In genomic region chr9:38686923-38687322, GRCh38 we compare ENCODE assay signal across 13 cellular contexts. TPM values are rescaled to one million over a fixed set of nuclear protein-coding genes. Genes with fewer than 3 reads are reported as not detected.
DNase-seq lines count a peak whose midpoint lies in the region; ATAC-seq and TF ChIP-seq lines count a peak whose summit lies in the region.
"Had no signal": no experiment of that assay in that cellular context is flagged by ENCODE, and none has a peak within 500 bp of the region (broad histone marks: within the 10 kb centered on the region; RNA-seq: fewer than 3 reads in every experiment).

No MANE protein-coding gene starts in this region.

- H3K4me3 Mint-ChIP-seq in activated T-cell treated with anti-CD3 and anti-CD28 coated beads, Interleukin-2, amount 50 U/mL, for 72 hours = peak overlapping the region; percentile 63 to 65
- H3K4me3 Mint-ChIP-seq in brain (no peak overlapping the region), chondrocyte (ENCODE audit: unreplicated experiment) (no peak overlapping the region)
- H3K4me3 Mint-ChIP-seq in stimulated activated memory B cell treated with anti-CD40 and anti-IgM and Interleukin-4, amounts not matched to agents 10 μg/mL and 1 μg/mL and 100 μg/mL, for 72 hours = no peak overlapping the region
- H3K4me3 Mint-ChIP-seq: activated B cell treated with CpG ODN at 0.5 μM for 24 hours, neural crest cell had no signal

- H3K4me1 ChIP-seq in right lobe of liver (no peaks in the 10 kb centered on the region), testis (peaks cover 24% of the 10 kb centered on the region)

- H3K4me3 ChIP-seq in right lobe of liver = peak overlapping the region; percentile 10 to 37 (median 14)
- peak overlapping the region; percentile 15 to 22 for H3K4me3 ChIP-seq in testis

- no peak overlapping the region for H3K27ac ChIP-seq in right lobe of liver
- H3K27ac ChIP-seq in testis = peak overlapping the region; percentile 16 to 58

- H3K36me3 ChIP-seq in right lobe of liver = no peaks in the 10 kb centered on the region
- H3K36me3 ChIP-seq in testis (ENCODE audit: low read depth, missing control alignments) = no peaks in the 10 kb centered on the region

- intact Hi-C loops in right lobe of liver (cut with DNase I) = no loop called here
- intact Hi-C loops in testis (cut with DNase I; ENCODE audit: low total_unique reads) = no loop called here

- ATAC-seq in activated T-cell treated with anti-CD3 and anti-CD28 coated beads, Interleukin-2, amount 50 U/mL, for 72 hours (replicated peaks in 1 of 2) = no peak
- ATAC-seq in right lobe of liver (no peak), HG03342 (IDR thresholded peaks at IDR 0.05; ENCODE audit: unreplicated experiment) (no peak)
- no peak for ATAC-seq in stimulated activated memory B cell treated with anti-CD40 and anti-IgM and Interleukin-4, amounts not matched to agents 10 μg/mL and 1 μg/mL and 100 μg/mL, for 72 hours

- H3K27me3 ChIP-seq in right lobe of liver (no peaks in the 10 kb centered on the region), testis (no peaks in the 10 kb centered on the region)

- H3K9me3 ChIP-seq in right lobe of liver (no peaks in the 10 kb centered on the region), testis (no peaks in the 10 kb centered on the region)

- no peak for TF ChIP-seq POLR2A in right lobe of liver (IDR thresholded peaks at IDR 0.05)
- no peak for TF ChIP-seq POLR2A in testis (IDR thresholded peaks at IDR 0.05)

- peaks cover 6% of the 10 kb centered on the region for H3K4me1 Mint-ChIP-seq in activated T-cell treated with anti-CD3 and anti-CD28 coated beads, Interleukin-2, amount 50 U/mL, for 72 hours (ENCODE audit: low read depth)
- peaks cover 70% of the 10 kb centered on the region for H3K4me1 Mint-ChIP-seq in brain
- no peaks in the 10 kb centered on the region for H3K4me1 Mint-ChIP-seq in stimulated activated memory B cell treated with anti-CD40 and anti-IgM and Interleukin-4, amounts not matched to agents 10 μg/mL and 1 μg/mL and 100 μg/mL, for 72 hours
- H3K4me1 Mint-ChIP-seq in chondrocyte (ENCODE audit: low read depth) = peaks cover 45% of the 10 kb centered on the region
- H3K4me1 Mint-ChIP-seq: activated B cell treated with CpG ODN at 0.5 μM for 24 hours had no signal

- peaks cover 24% of the 10 kb centered on the region for H3K27me3 Mint-ChIP-seq in activated T-cell treated with anti-CD3 and anti-CD28 coated beads, Interleukin-2, amount 50 U/mL, for 72 hours (ENCODE audit: low read depth)
- peaks cover 8% of the 10 kb centered on the region for H3K27me3 Mint-ChIP-seq in brain
- H3K27me3 Mint-ChIP-seq in stimulated activated memory B cell treated with anti-CD40 and anti-IgM and Interleukin-4, amounts not matched to agents 10 μg/mL and 1 μg/mL and 100 μg/mL, for 72 hours = peaks cover 29% of the 10 kb centered on the region
- H3K27me3 Mint-ChIP-seq in chondrocyte (ENCODE audit: low read depth) = no peaks in the 10 kb centered on the region

- no peak overlapping the region for H3K27ac Mint-ChIP-seq in activated T-cell treated with anti-CD3 and anti-CD28 coated beads, Interleukin-2, amount 50 U/mL, for 72 hours
- H3K27ac Mint-ChIP-seq in brain (peak overlapping the region in 3 of 5 experiments; percentile 22 to 66 (median 50)), chondrocyte (ENCODE audit: unreplicated experiment) (no peak overlapping the region)
- H3K27ac Mint-ChIP-seq in stimulated activated memory B cell treated with anti-CD40 and anti-IgM and Interleukin-4, amounts not matched to agents 10 μg/mL and 1 μg/mL and 100 μg/mL, for 72 hours = no peak overlapping the region
- H3K27ac Mint-ChIP-seq: activated B cell treated with CpG ODN at 0.5 μM for 24 hours had no signal

- WGBS in right lobe of liver (ENCODE audit: insufficient coverage, low coverage, low lambda C conversion rate, missing lambda C conversion rate) = 23% methylated on average over 9 of the region's 10 CpGs
- 24 to 34% methylated on average over 10 of the region's 10 CpGs for WGBS in testis, 2 donors

- no peaks in the 10 kb centered on the region for H3K36me3 Mint-ChIP-seq in activated T-cell treated with anti-CD3 and anti-CD28 coated beads, Interleukin-2, amount 50 U/mL, for 72 hours (ENCODE audit: insufficient read depth in 2 of 2)
- H3K36me3 Mint-ChIP-seq in brain (no peaks in the 10 kb centered on the region), chondrocyte (ENCODE audit: low read depth) (no peaks in the 10 kb centered on the region)
- H3K36me3 Mint-ChIP-seq in stimulated activated memory B cell treated with anti-CD40 and anti-IgM and Interleukin-4, amounts not matched to agents 10 μg/mL and 1 μg/mL and 100 μg/mL, for 72 hours = no peaks in the 10 kb centered on the region

- no peak for DNase-seq in activated T-cell treated with anti-CD3 and anti-CD28 coated beads, Interleukin-2, amount 50 U/mL, for 72 hours
- DNase-seq in activated T-cell treated with anti-CD3 and anti-CD28 coated beads for 4 hours (no peak), right lobe of liver (no peak), testis (no peak), chondrocyte (ENCODE audit: low spot score) (no peak)
- DNase-seq: activated B cell treated with CpG ODN at 0.5 μM for 24 hours, activated gamma-delta T cell treated with Interleukin-2 at 50 U/mL for 16 hours, EL had no signal

- TF ChIP-seq CTCF in brain (conservative IDR thresholded peaks at IDR 0.05) (no peak), right lobe of liver (IDR thresholded peaks at IDR 0.05) (no peak), testis (IDR thresholded peaks at IDR 0.05) (no peak), chondrocyte (IDR thresholded peaks at IDR 0.05) (no peak)

- no peaks in the 10 kb centered on the region for H3K9me3 Mint-ChIP-seq in activated T-cell treated with anti-CD3 and anti-CD28 coated beads, Interleukin-2, amount 50 U/mL, for 72 hours
- H3K9me3 Mint-ChIP-seq in brain = no peaks in the 10 kb centered on the region
- no peaks in the 10 kb centered on the region for H3K9me3 Mint-ChIP-seq in stimulated activated memory B cell treated with anti-CD40 and anti-IgM and Interleukin-4, amounts not matched to agents 10 μg/mL and 1 μg/mL and 100 μg/mL, for 72 hours
- no peaks in the 10 kb centered on the region for H3K9me3 Mint-ChIP-seq in chondrocyte (ENCODE audit: low read depth)
- H3K9me3 Mint-ChIP-seq: activated B cell treated with CpG ODN at 0.5 μM for 24 hours, neural crest cell had no signal

RNA-seq across cellular contexts. Expression of gene FAM240B, which starts 33.0 kb away (rescaled TPM):
- not detected for total RNA-seq in activated T-cell treated with anti-CD3 and anti-CD28 coated beads, Interleukin-2, amount 50 U/mL, for 72 hours
- polyA plus RNA-seq in brain (ENCODE audit: insufficient read depth, low read depth, low replicate concordance) (not detected), testis (ENCODE audit: insufficient read depth, low read depth, low replicate concordance) (1.3 TPM)
- total RNA-seq in right lobe of liver (not detected), testis (under 1 TPM in 1 of 2 donors, not detected in 1; 0.81 TPM), chondrocyte (not detected in 3 replicates)
- total RNA-seq: activated B cell treated with CpG ODN at 0.5 μM for 24 hours, dermis blood vessel endothelial cell, neural crest cell had no signal

Comparison
In these comparisons a context has a peak if more than half of its experiments do, and no peak if none do; other contexts are left out.
1. H3K27ac Mint-ChIP-seq: peak in brain (3 of 5); none in activated T-cell treated with anti-CD3 and anti-CD28 coated beads, Interleukin-2, amount 50 U/mL, for 72 hours (single experiment), stimulated activated memory B cell treated with anti-CD40 and anti-IgM and Interleukin-4, amounts not matched to agents 10 μg/mL and 1 μg/mL and 100 μg/mL, for 72 hours (single experiment) and chondrocyte (single experiment).
2. H3K4me3 Mint-ChIP-seq: peak in activated T-cell treated with anti-CD3 and anti-CD28 coated beads, Interleukin-2, amount 50 U/mL, for 72 hours (2 of 2); none in brain (0 of 5), stimulated activated memory B cell treated with anti-CD40 and anti-IgM and Interleukin-4, amounts not matched to agents 10 μg/mL and 1 μg/mL and 100 μg/mL, for 72 hours (single experiment) and chondrocyte (single experiment).
3. H3K27ac ChIP-seq: peak in testis (2 of 2); none in right lobe of liver (0 of 3).